8 cellular contexts compared by ENCODE assay signal in genomic region chr7:7180725-7181428, GRCh38. TPM values are rescaled to one million over a fixed set of nuclear protein-coding genes. Genes with fewer than 3 reads are reported as not detected.
DNase-seq lines count a peak whose midpoint lies in the region; ATAC-seq, FAIRE-seq and TF ChIP-seq lines count a peak whose summit lies in the region.

No MANE protein-coding gene starts in this region.

- H3K9ac ChIP-seq in K562 (ENCODE audit: insufficient read depth in 1 of 2, low read depth in 2 of 2, low read length in 2 of 2) = peak overlapping the region in 1 of 2 experiments; percentile 92; a peak in 2 of 4 replicates
- H3K9ac ChIP-seq in muscle layer of colon (ENCODE audit: low read length) = peak overlapping the region; percentile 78

- no peaks in the 10 kb centered on the region for H3K36me3 ChIP-seq in left ventricle myocardium inferior
- H3K36me3 ChIP-seq in right atrium auricular region = no peaks in the 10 kb centered on the region
- peaks cover 7% of the 10 kb centered on the region; the same call in 2 of the 3 replicates for H3K36me3 ChIP-seq in K562 (ENCODE audit: control insufficient read depth, insufficient read depth, low read length)
- no peaks in the 10 kb centered on the region for H3K36me3 ChIP-seq in muscle layer of colon (ENCODE audit: insufficient read depth, low read length)

- no peaks in the 10 kb centered on the region for H3K9me1 ChIP-seq in K562 (ENCODE audit: control insufficient read depth, insufficient read depth, low read length)

- no TSS peak for BruUV-seq in K562 (replicated peaks; lab: Mats Ljungman, UMichigan)

- WGBS in K562 (ENCODE audit: insufficient coverage, low coverage, missing lambda C conversion rate) = 74% methylated on average over 8 of the region's 8 CpGs

- DNase-seq in left ventricle myocardium inferior (no peak), right atrium auricular region (ENCODE audit: low spot score) (no peak), K562 (ENCODE audit: extremely low read depth in 1 of 4, low spot score in 3 of 4) (no peak), urothelium cell line (ENCODE audit: low spot score) (no peak), NCI-H774 (lab: John Stamatoyannopoulos, UW) (no peak), OCI-M1 (lab: John Stamatoyannopoulos, UW) (no peak)

- peaks cover 33% of the 10 kb centered on the region for H3K79me2 ChIP-seq in K562 (ENCODE audit: control insufficient read depth, insufficient read depth, low read length)

- TF ChIP-seq EP300 in K562 (IDR thresholded peaks at IDR 0.05; ENCODE audit: low read length) = no peak

- H3K4me3 ChIP-seq in left ventricle myocardium inferior (peak overlapping the region; percentile 92), right atrium auricular region (peak overlapping the region in 1 of 2 donors; percentile 86), K562 (peak overlapping the region; percentile 87), muscle layer of colon (ENCODE audit: low read depth in 1 of 2, low read length in 2 of 2) (peak overlapping the region in 1 of 2 donors; percentile 93)

- H3K9me3 ChIP-seq in left ventricle myocardium inferior (replicated peaks) (no peaks in the 10 kb centered on the region), right atrium auricular region (no peaks in the 10 kb centered on the region), K562 (replicated peaks; ENCODE audit: control insufficient read depth, insufficient read depth, low read depth, low read length) (no peaks in the 10 kb centered on the region), muscle layer of colon (ENCODE audit: low read length) (no peaks in the 10 kb centered on the region)

- CTCF ChIA-PET in K562 (lab: Yijun Ruan, JAX; ENCODE audit: low intra/inter-chr PET ratio) = no interaction called here

- H3K27me3 ChIP-seq in left ventricle myocardium inferior (ENCODE audit: low read depth) = no peaks in the 10 kb centered on the region
- no peaks in the 10 kb centered on the region for H3K27me3 ChIP-seq in right atrium auricular region
- no peaks in the 10 kb centered on the region for H3K27me3 ChIP-seq in K562 (ENCODE audit: control insufficient read depth in 2 of 2, insufficient read depth in 2 of 2, low read length in 2 of 2)
- H3K27me3 ChIP-seq in muscle layer of colon (ENCODE audit: control insufficient read depth in 1 of 2, insufficient read depth in 2 of 2, low read length in 2 of 2) = no peaks in the 10 kb centered on the region

- H2AFZ ChIP-seq in K562 (ENCODE audit: low read depth, low read length) = peak overlapping the region; percentile 98

- intact Hi-C loops in left ventricle myocardium inferior (cut with micrococcal nuclease) (no loop called here), K562 (cut with micrococcal nuclease) (loop anchor here (5.0 to 10.0 kb wide), 2 partner anchors 186 to 241 kb away; no protein-coding TSS in a partner anchor)

- in situ Hi-C loops in K562 (cut with MboI) = no loop called here

- no peak for TF ChIP-seq POLR2A in K562 (conservative IDR thresholded peaks at IDR 0.05)

- POLR2A ChIA-PET in K562 (lab: Yijun Ruan, JAX) = interaction anchor here (0.8 to 1.5 kb wide), 4 partner anchors 10 to 86 kb away, joined by 3 to 7 read pairs (median 3); no protein-coding TSS in a partner anchor

- no peak for ATAC-seq in K562
- ATAC-seq in HG02970 (IDR thresholded peaks at IDR 0.05; ENCODE audit: low FRiP score, unreplicated experiment) = no peak

- H3K4me1 ChIP-seq in left ventricle myocardium inferior (peaks cover 39% of the 10 kb centered on the region), right atrium auricular region (peaks cover 0 to 26% of the 10 kb centered on the region in 2 donors), K562 (replicated peaks in 1 of 2; ENCODE audit: control insufficient read depth in 2 of 2, insufficient read depth in 2 of 2, low read length in 2 of 2) (peaks cover 7 to 18% of the 10 kb centered on the region in 2 experiments; a peak in 4 of 5 replicates), muscle layer of colon (ENCODE audit: insufficient read depth, low read length) (peaks cover 16% of the 10 kb centered on the region)

- peak overlapping the region; percentile 95 for H3K4me2 ChIP-seq in K562 (ENCODE audit: insufficient read depth, low read length)

- no peak for TF ChIP-seq RAD21 in K562 (CRISPR knock-in tag; conservative IDR thresholded peaks at IDR 0.05 in 1 of 2, IDR thresholded peaks at IDR 0.05 in 1 of 2)

- FAIRE-seq in K562 (lab: Jason Lieb, UNC) (no peak), urothelium cell line (lab: Jason Lieb, UNC) (peak; percentile 83)

- H4K20me1 ChIP-seq in K562 (replicated peaks; ENCODE audit: control insufficient read depth, insufficient read depth, low read length) = no peaks in the 10 kb centered on the region

- H3K27ac ChIP-seq in left ventricle myocardium inferior (replicated peaks) (peak overlapping the region; percentile 98), right atrium auricular region (peak overlapping the region in 1 of 2 donors; percentile 99), K562 (ENCODE audit: extremely low read depth, low read depth, low read length) (peak overlapping the region; percentile 95), muscle layer of colon (ENCODE audit: low read depth, low read length) (no peak overlapping the region)

- TF ChIP-seq CTCF in left ventricle myocardium inferior (IDR thresholded peaks at IDR 0.05; ENCODE audit: borderline replicate concordance) = no peak
- no peak for TF ChIP-seq CTCF in right atrium auricular region (IDR thresholded peaks at IDR 0.05)
- no peak for TF ChIP-seq CTCF in K562 (IDR thresholded peaks at IDR 0.05 in 2 of 3, conservative IDR thresholded peaks at IDR 0.05 in 1 of 3; ENCODE audit: insufficient read depth in 2 of 3, low read depth in 1 of 3, low read length in 3 of 3)

TF ChIP-seq in K562, 482 proteins besides CTCF, POLR2A, EP300 and RAD21 (continues in another document):
- TF ChIP-seq BCLAF1 (IDR thresholded peaks at IDR 0.05; ENCODE audit: borderline replicate concordance in 1 of 2, control insufficient read depth in 1 of 2, low read depth in 2 of 2, low read length in 1 of 2) (0 out of 4 replicates have a peak, but pooled peaks of 1 of the 2 experiments have one; percentile 26), MLLT1 (IDR thresholded peaks at IDR 0.05) (0 out of 4 replicates have a peak, but pooled peaks of 1 of the 2 experiments have one; percentile 41), CEBPB (tag; IDR thresholded peaks at IDR 0.05) (0 out of 2 replicates have a peak, but pooled peaks have one; percentile 7), ZNF384 (IDR thresholded peaks at IDR 0.05; ENCODE audit: low read depth, low read length) (peak; percentile 67), FOXJ2 (tag; IDR thresholded peaks at IDR 0.05) (no peak)

RNA-seq across cellular contexts. Expression of gene C1GALT1, which starts 1.5 kb away (rescaled TPM):
- total RNA-seq in left ventricle myocardium inferior (19.4 TPM), right atrium auricular region (10 to 100 TPM; 21.1 to 25.1 TPM), K562 (2014; rRNA removed) (15.2 and 22.7 TPM in 2 replicates), K562 (2014; rRNA removed; fragmentation: Illumina TruSeq; extraction: Trizol) (33.2 and 37.5 TPM in 2 replicates), K562 (2015; rRNA removed; fragmentation: Illumina TruSeq; extraction: Trizol) (23.3 and 24.1 TPM in 2 replicates), K562 (2021) (25.3 and 27.8 TPM in 2 replicates)
- 25.1 and 117 TPM in 2 replicates for total RNA-seq in K562 (2011; cell fraction: chromatin; rRNA removed; ENCODE audit: low replicate concordance)
- total RNA-seq in K562 (2011; cell fraction: nucleolus; rRNA removed) = 12.7 and 14.6 TPM in 2 replicates
- 37.6 and 62.7 TPM in 2 replicates for total RNA-seq in K562 (2011; cell fraction: nucleoplasm; rRNA removed)
- polyA plus RNA-seq in K562 (2011; rRNA removed) (23.7 and 30.8 TPM in 2 replicates), K562 (2014; fragmentation: Illumina TruSeq; extraction: Trizol) (16.1 and 25.2 TPM in 2 replicates), K562 (2014; fragmentation: Nextera tagmentation; extraction: Ambion mirVana) (1 to 10 TPM; 5.0 to 6.4 TPM), K562 (2014; rRNA removed) (17.3 and 21.0 TPM in 2 replicates)
- 7.8 and 8.4 TPM in 2 replicates for polyA plus RNA-seq in K562 (2011; cell fraction: cytosol; rRNA removed)
- polyA plus RNA-seq in K562 (2011; cell fraction: nucleus; rRNA removed) = 8.5 and 12.2 TPM in 2 replicates
- 10.7 and 11.1 TPM in 2 replicates for polyA plus RNA-seq in K562 (2012)
- 35.5 and 54.5 TPM in 2 replicates for polyA minus RNA-seq in K562 (2011; rRNA and poly(A)+ RNA removed)
- polyA minus RNA-seq in K562 (2011; cell fraction: cytosol; rRNA and poly(A)+ RNA removed) = 8.3 and 9.4 TPM in 2 replicates
- 19.1 and 29.2 TPM in 2 replicates for polyA minus RNA-seq in K562 (2011; cell fraction: nucleus; rRNA and poly(A)+ RNA removed)
